In the genomic region with DNA sequence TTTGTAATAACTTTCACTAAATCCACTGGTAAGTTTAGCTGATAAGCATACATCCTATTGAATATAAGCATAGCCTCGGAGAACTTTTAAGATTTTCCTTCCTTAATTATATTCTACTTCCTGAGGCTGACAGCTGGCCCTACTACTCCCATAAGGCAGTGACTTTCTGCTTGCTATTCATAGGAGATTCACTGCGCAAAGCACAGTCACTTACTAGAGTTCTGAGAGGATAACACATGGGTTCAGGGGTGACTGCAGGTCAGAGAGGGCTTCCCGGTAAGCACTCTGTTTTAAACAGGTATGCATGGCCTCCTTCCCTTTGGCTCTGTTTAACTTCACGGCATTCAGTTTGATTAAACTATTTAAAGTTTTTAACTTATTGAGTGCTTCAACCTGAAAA, we compare ENCODE assay signal across 23 cellular contexts.
"Had no signal": no experiment of that assay in that cellular context is flagged by ENCODE, and none has a peak within 500 bp of the region (broad histone marks: within the 10 kb centered on the region; RNA-seq: fewer than 3 reads in every experiment).

No MANE protein-coding gene starts in this region.

- H3K9me3 ChIP-seq: colonic mucosa, gastroesophageal sphincter, neutrophil, ovary, upper lobe of right lung had no signal

- H3K36me3 ChIP-seq: colonic mucosa, ovary had no signal

- H3K4me3 ChIP-seq: colonic mucosa, gastroesophageal sphincter, ovary, upper lobe of right lung had no signal

- ATAC-seq: activated T-cell treated with anti-CD3 and anti-CD28 coated beads, Interleukin-2, amount 50 U/mL, for 4 hours; gastroesophageal sphincter; right cardiac atrium; stimulated activated naive CD8-positive, alpha-beta T cell treated with anti-CD3 and anti-CD28 coated beads, Interleukin-15, Interleukin-2, amounts not matched to agents 100 U/mL and 50 U/mL, for 24 hours; upper lobe of right lung; WTC11 had no signal

- H3K27me3 Mint-ChIP-seq: activated naive CD8-positive, alpha-beta T cell treated with anti-CD3 and anti-CD28 coated beads, Interleukin-2, amount 10 ng/mL, durations not matched to agents 7 days and 5 days had no signal

- H3K9me3 Mint-ChIP-seq: activated naive CD8-positive, alpha-beta T cell treated with anti-CD3 and anti-CD28 coated beads, Interleukin-2, amount 10 ng/mL, durations not matched to agents 7 days and 5 days; activated T-cell treated with anti-CD3 and anti-CD28 coated beads, Interleukin-2, amount 50 U/mL, for 4 hours; activated T-helper 2 cell treated with anti-CD3 and anti-CD28 coated beads, Interferon-gamma antibody, Interleukin-2, Interleukin-4, amounts not matched to agents 10 μg/mL and 5 μg/mL and 100 μg/mL, durations not matched to agents 14 hours and 24 hours and 36 hours; endodermal cell; nephron; WTC11 had no signal

- H3K27ac Mint-ChIP-seq: activated naive CD8-positive, alpha-beta T cell treated with anti-CD3 and anti-CD28 coated beads, Interleukin-2, amount 10 ng/mL, durations not matched to agents 7 days and 5 days; activated T-helper 2 cell treated with anti-CD3 and anti-CD28 coated beads, Interferon-gamma antibody, Interleukin-2, Interleukin-4, amounts not matched to agents 10 μg/mL and 5 μg/mL and 100 μg/mL, durations not matched to agents 14 hours and 24 hours and 36 hours; endodermal cell; nephron; WTC11 had no signal

- DNase-seq: activated CD4-positive, alpha-beta T cell treated with anti-CD3 and anti-CD28 coated beads for 4 hours; activated CD4-positive, alpha-beta T cell treated with anti-CD3 and anti-CD28 coated beads, Interleukin-2, amount 50 U/mL, for 48 hours; activated CD8-positive, alpha-beta memory T cell treated with anti-CD3 and anti-CD28 coated beads, Interleukin-2, amount 50 U/mL, for 48 hours; activated naive CD4-positive, alpha-beta T cell; activated naive CD8-positive, alpha-beta T cell treated with anti-CD3 and anti-CD28 coated beads, Interleukin-2, amount 10 ng/mL, durations not matched to agents 7 days and 5 days; activated T-cell treated with anti-CD3 and anti-CD28 coated beads, Interleukin-2, amount 50 U/mL, for 4 hours; amniotic stem cell; colonic mucosa; endodermal cell; head of caudate nucleus; hypothalamus; ovary; right cardiac atrium; stimulated activated CD4-positive, alpha-beta T cell treated with anti-CD3 and anti-CD28 coated beads, Interleukin-12 subunit alpha, Interleukin-12 subunit beta, amount 100 ng/mL, for 4 hours; stimulated activated CD4-positive, alpha-beta T cell treated with anti-CD3 and anti-CD28 coated beads, Interleukin-4, amount 100 ng/mL, for 4 hours; stimulated activated naive CD8-positive, alpha-beta T cell treated with anti-CD3 and anti-CD28 coated beads, Interleukin-15, Interleukin-2, amounts not matched to agents 100 U/mL and 50 U/mL, for 24 hours; upper lobe of right lung had no signal

- H3K27me3 ChIP-seq: colonic mucosa, gastroesophageal sphincter, neutrophil, ovary, upper lobe of right lung had no signal

- H3K27ac ChIP-seq: colonic mucosa, epithelial cell of prostate, gastroesophageal sphincter, neutrophil, ovary, upper lobe of right lung had no signal

- H3K4me3 Mint-ChIP-seq: activated naive CD8-positive, alpha-beta T cell treated with anti-CD3 and anti-CD28 coated beads, Interleukin-2, amount 10 ng/mL, durations not matched to agents 7 days and 5 days; activated T-cell treated with anti-CD3 and anti-CD28 coated beads, Interleukin-2, amount 50 U/mL, for 4 hours; endodermal cell; nephron; WTC11 had no signal

- H3K4me1 ChIP-seq: colonic mucosa, gastroesophageal sphincter, upper lobe of right lung had no signal

- H3K4me1 Mint-ChIP-seq: nephron, WTC11 had no signal
